Comparison of ENCODE assay signal across 20 cellular contexts in the genomic region with DNA sequence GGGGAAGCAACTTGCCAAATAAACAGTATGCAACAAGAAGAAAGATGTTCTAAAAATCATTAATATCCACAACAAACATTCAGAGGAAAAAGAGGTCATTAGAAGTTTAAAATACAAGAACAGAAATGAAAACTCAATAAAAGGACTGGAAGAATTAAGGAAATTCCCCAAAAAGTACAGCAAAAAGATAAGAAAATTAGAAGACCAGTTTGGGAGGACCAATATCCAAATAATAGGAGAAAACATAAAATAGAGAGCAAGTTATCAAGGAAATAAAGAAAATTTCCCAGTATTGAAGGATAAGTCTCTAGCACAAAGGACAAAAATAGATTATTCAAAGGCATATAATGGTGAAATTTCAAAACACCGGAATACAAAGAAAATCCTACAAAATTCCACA. TPM values are rescaled to one million over a fixed set of nuclear protein-coding genes. Genes with fewer than 3 reads are reported as not detected.
DNase-seq lines count a peak whose midpoint lies in the region; ATAC-seq lines count a peak whose summit lies in the region.
"Had no signal": no experiment of that assay in that cellular context is flagged by ENCODE, and none has a peak within 500 bp of the region (broad histone marks: within the 10 kb centered on the region; RNA-seq: fewer than 3 reads in every experiment).

No MANE protein-coding gene starts in this region.

- no peaks in the 10 kb centered on the region for H3K9me3 Mint-ChIP-seq in CD4-positive, CD25-positive, alpha-beta regulatory T cell
- peaks cover 2% of the 10 kb centered on the region for H3K9me3 Mint-ChIP-seq in activated CD4-positive, alpha-beta memory T cell treated with anti-CD3 and anti-CD28 coated beads for 36 hours
- H3K9me3 Mint-ChIP-seq in immature natural killer cell = no peaks in the 10 kb centered on the region

- POLR2A ChIA-PET in activated CD4-positive, alpha-beta memory T cell treated with anti-CD3 and anti-CD28 coated beads for 36 hours (lab: Charles Lee) = interaction anchor here (0.8 to 2.2 kb wide), 2 partner anchors 22 to 40 kb away, joined by 3 to 10 read pairs; partner anchors contain the start of genes DIAPH1, HDAC3 and RELL2

- no peak for ATAC-seq in CD4-positive, CD25-positive, alpha-beta regulatory T cell (ENCODE audit: low read depth in 2 of 2)
- ATAC-seq in HG03095 (IDR thresholded peaks at IDR 0.05; ENCODE audit: unreplicated experiment) = no peak

- no peaks in the 10 kb centered on the region for H3K27me3 Mint-ChIP-seq in CD4-positive, CD25-positive, alpha-beta regulatory T cell
- H3K27me3 Mint-ChIP-seq in activated CD4-positive, alpha-beta memory T cell treated with anti-CD3 and anti-CD28 coated beads for 36 hours = no peaks in the 10 kb centered on the region
- peaks cover 0 to 2% (median 2%) of the 10 kb centered on the region in 3 donors for H3K27me3 Mint-ChIP-seq in immature natural killer cell (ENCODE audit: low read depth in 3 of 3)

- no peak overlapping the region for H3K9ac ChIP-seq in BLaER1
- H3K9ac ChIP-seq: parathyroid adenoma had no signal

- H3K4me1 Mint-ChIP-seq in CD4-positive, CD25-positive, alpha-beta regulatory T cell = peaks cover 40 to 89% (median 69%) of the 10 kb centered on the region in 4 donors
- H3K4me1 Mint-ChIP-seq in activated CD4-positive, alpha-beta memory T cell treated with anti-CD3 and anti-CD28 coated beads for 36 hours (ENCODE audit: low read depth) = peaks cover 71% of the 10 kb centered on the region
- peaks cover 81 to 85% of the 10 kb centered on the region in 2 donors for H3K4me1 Mint-ChIP-seq in immature natural killer cell

- no peak overlapping the region for H3K27ac ChIP-seq in BLaER1
- peak overlapping the region; percentile 72 for H3K27ac ChIP-seq in CD4-positive, CD25-positive, alpha-beta regulatory T cell (ENCODE audit: insufficient read depth, low read length, poor library complexity, severe bottlenecking)
- H3K27ac ChIP-seq in caudate nucleus (ENCODE audit: low read depth, low read length) = no peak overlapping the region
- H3K27ac ChIP-seq: lower lobe of right lung, parathyroid adenoma, vagina had no signal

- intact Hi-C loops in activated CD4-positive, alpha-beta memory T cell treated with anti-CD3 and anti-CD28 coated beads for 36 hours (cut with micrococcal nuclease) = loop anchor here (1.0 kb wide), 1 partner anchor 8 kb away; no protein-coding TSS in a partner anchor

- H4K20me1 ChIP-seq in BLaER1 = peaks cover 55% of the 10 kb centered on the region

- H3K4me3 ChIP-seq in BLaER1 = no peak overlapping the region
- peak overlapping the region; percentile 63 for H3K4me3 ChIP-seq in CD4-positive, CD25-positive, alpha-beta regulatory T cell (ENCODE audit: low read depth, low read length)
- H3K4me3 ChIP-seq: lower lobe of right lung, vagina had no signal

- H3K27ac Mint-ChIP-seq in CD4-positive, CD25-positive, alpha-beta regulatory T cell = peak overlapping the region; percentile 56 to 94 (median 83)
- peak overlapping the region; percentile 69 for H3K27ac Mint-ChIP-seq in activated CD4-positive, alpha-beta memory T cell treated with anti-CD3 and anti-CD28 coated beads for 36 hours
- peak overlapping the region; percentile 81 to 90 (median 84) for H3K27ac Mint-ChIP-seq in immature natural killer cell

- CTCF ChIA-PET in activated CD4-positive, alpha-beta memory T cell treated with anti-CD3 and anti-CD28 coated beads for 36 hours (lab: Charles Lee) = interaction anchor here (0.8 to 9.0 kb wide), 6 partner anchors 12 to 44 kb away, joined by 3 to 106 read pairs (median 7); partner anchors contain the start of gene DIAPH1

- peak overlapping the region; percentile 0 to 73 (median 48) for H3K4me3 Mint-ChIP-seq in CD4-positive, CD25-positive, alpha-beta regulatory T cell
- no peak overlapping the region for H3K4me3 Mint-ChIP-seq in activated CD4-positive, alpha-beta memory T cell treated with anti-CD3 and anti-CD28 coated beads for 36 hours
- peak overlapping the region; percentile 33 to 69 (median 54) for H3K4me3 Mint-ChIP-seq in immature natural killer cell

- peaks cover 75% of the 10 kb centered on the region for H3K4me1 ChIP-seq in BLaER1
- peaks cover 64% of the 10 kb centered on the region for H3K4me1 ChIP-seq in CD4-positive, CD25-positive, alpha-beta regulatory T cell (ENCODE audit: control insufficient read depth, insufficient read depth, low read length, poor library complexity, severe bottlenecking)
- H3K4me1 ChIP-seq: parathyroid adenoma, vagina had no signal

- no peak for DNase-seq in CD4-positive, CD25-positive, alpha-beta regulatory T cell
- DNase-seq in activated CD4-positive, alpha-beta memory T cell treated with anti-CD3 and anti-CD28 coated beads for 36 hours = no peak
- DNase-seq in immature natural killer cell = no peak
- no peak for DNase-seq in kidney tubule cell (ENCODE audit: low spot score)
- no peak for DNase-seq in caudate nucleus (lab: John Stamatoyannopoulos, UW)
- DNase-seq: activated CD4-positive, alpha-beta T cell treated with anti-CD3 and anti-CD28 coated beads for 4 hours; anterior cingulate cortex; cerebellar nuclear complex; effector memory CD4-positive, alpha-beta T cell; head of caudate nucleus; Kasumi-1; lower lobe of right lung; NCI-H1105; SHP77; stimulated activated CD4-positive, alpha-beta T cell treated with anti-CD3 and anti-CD28 coated beads, Interleukin-4, amount 100 ng/mL, for 24 hours; T-helper 9 cell had no signal

- H3K36me3 ChIP-seq in BLaER1 = peaks cover 42% of the 10 kb centered on the region
- peaks cover 22% of the 10 kb centered on the region for H3K36me3 ChIP-seq in CD4-positive, CD25-positive, alpha-beta regulatory T cell (ENCODE audit: control insufficient read depth, insufficient read depth, low read length)
- H3K36me3 ChIP-seq: vagina had no signal

- peak overlapping the region; percentile 39; the same call in 1 of the 2 replicates for H3K4me2 ChIP-seq in BLaER1

- no peaks in the 10 kb centered on the region for H3K27me3 ChIP-seq in BLaER1
- H3K27me3 ChIP-seq in CD4-positive, CD25-positive, alpha-beta regulatory T cell (ENCODE audit: control insufficient read depth, insufficient read depth, low read length) = no peaks in the 10 kb centered on the region
- H3K27me3 ChIP-seq: vagina had no signal

- peaks cover 17% of the 10 kb centered on the region for H3K36me3 Mint-ChIP-seq in CD4-positive, CD25-positive, alpha-beta regulatory T cell
- H3K36me3 Mint-ChIP-seq in activated CD4-positive, alpha-beta memory T cell treated with anti-CD3 and anti-CD28 coated beads for 36 hours = peaks cover 9% of the 10 kb centered on the region
- peaks cover 0 to 7% (median 4%) of the 10 kb centered on the region in 3 donors for H3K36me3 Mint-ChIP-seq in immature natural killer cell

- peaks cover 18% of the 10 kb centered on the region; the same call in 1 of the 2 replicates for H3K9me3 ChIP-seq in BLaER1
- H3K9me3 ChIP-seq in CD4-positive, CD25-positive, alpha-beta regulatory T cell (ENCODE audit: control insufficient read depth in 2 of 2, low read length in 2 of 2) = no peaks in the 10 kb centered on the region
- H3K9me3 ChIP-seq: lower lobe of right lung, vagina had no signal

RNA-seq across cellular contexts. Expression of gene DIAPH1, which starts 21.9 kb away (rescaled TPM):
- 287 TPM for total RNA-seq in CD4-positive, CD25-positive, alpha-beta regulatory T cell
- 100 to 1,000 TPM in 1 of 4 donors, 10 to 100 TPM in 3; 86.1 to 105 (median 90.7) TPM for polyA plus RNA-seq in CD4-positive, CD25-positive, alpha-beta regulatory T cell
- total RNA-seq in activated CD4-positive, alpha-beta memory T cell treated with anti-CD3 and anti-CD28 coated beads for 36 hours = 100 to 1,000 TPM; 225 to 227 TPM
- polyA plus RNA-seq in immature natural killer cell = 100 to 1,000 TPM; 108 to 187 (median 123) TPM

RNA-seq across cellular contexts. Expression of gene HDAC3, which starts 39.8 kb away (rescaled TPM):
- 83.9 TPM for total RNA-seq in CD4-positive, CD25-positive, alpha-beta regulatory T cell
- polyA plus RNA-seq in CD4-positive, CD25-positive, alpha-beta regulatory T cell = 100 to 1,000 TPM in 1 of 4 donors, 10 to 100 TPM in 3; 94.0 to 102 (median 96.1) TPM
- 10 to 100 TPM; 65.2 to 71.5 TPM for total RNA-seq in activated CD4-positive, alpha-beta memory T cell treated with anti-CD3 and anti-CD28 coated beads for 36 hours
- 100 to 1,000 TPM in 1 of 3 donors, 10 to 100 TPM in 2; 71.5 to 140 (median 80.6) TPM for polyA plus RNA-seq in immature natural killer cell

RNA-seq across cellular contexts. Expression of gene RELL2, which starts 39.9 kb away (rescaled TPM):
- total RNA-seq in CD4-positive, CD25-positive, alpha-beta regulatory T cell = 20.5 TPM
- polyA plus RNA-seq in CD4-positive, CD25-positive, alpha-beta regulatory T cell = 1 to 10 TPM; 2.4 to 5.5 (median 3.5) TPM
- 10 to 100 TPM; 17.8 to 17.9 TPM for total RNA-seq in activated CD4-positive, alpha-beta memory T cell treated with anti-CD3 and anti-CD28 coated beads for 36 hours
- 1 to 10 TPM; 1.0 to 3.1 (median 1.5) TPM for polyA plus RNA-seq in immature natural killer cell

RNA-seq across cellular contexts. Expression of gene FCHSD1, which starts 54.4 kb away (rescaled TPM):
- 115 TPM for total RNA-seq in CD4-positive, CD25-positive, alpha-beta regulatory T cell
- polyA plus RNA-seq in CD4-positive, CD25-positive, alpha-beta regulatory T cell = 10 to 100 TPM in 1 of 4 donors, 1 to 10 TPM in 3; 7.7 to 16.0 (median 8.2) TPM
- total RNA-seq in activated CD4-positive, alpha-beta memory T cell treated with anti-CD3 and anti-CD28 coated beads for 36 hours = 10 to 100 TPM; 40.1 to 46.0 TPM
- 10 to 100 TPM in 2 of 3 donors, 1 to 10 TPM in 1; 5.9 to 14.7 (median 10.9) TPM for polyA plus RNA-seq in immature natural killer cell
